23 cellular contexts compared by ENCODE assay signal in genomic region chr15:78319588-78319987, GRCh38. TPM values are rescaled to one million over a fixed set of nuclear protein-coding genes. Genes with fewer than 3 reads are reported as not detected.
"Had no signal": no experiment of that assay in that cellular context is flagged by ENCODE, and none has a peak within 500 bp of the region (broad histone marks: within the 10 kb centered on the region; RNA-seq: fewer than 3 reads in every experiment).

No MANE protein-coding gene starts in this region.

- H3K9ac ChIP-seq: parathyroid adenoma had no signal

- H3K27me3 ChIP-seq: gastrocnemius medialis, right lobe of liver, testis, tibial nerve had no signal

- ATAC-seq: gastrocnemius medialis; mucosa of descending colon; naive thymus-derived CD8-positive, alpha-beta T cell; psoas muscle; right lobe of liver; stimulated activated memory B cell treated with anti-CD40 and anti-IgM and Interleukin-4, amounts not matched to agents 10 μg/mL and 1 μg/mL and 100 μg/mL, for 72 hours had no signal

- H2AFZ ChIP-seq: parathyroid adenoma had no signal

- H3K27ac ChIP-seq: epithelial cell of prostate, esophagus muscularis mucosa, gastrocnemius medialis, left ventricle myocardium inferior, parathyroid adenoma, psoas muscle, right lobe of liver, testis, tibial nerve had no signal

- H3K27ac Mint-ChIP-seq: naive thymus-derived CD8-positive, alpha-beta T cell; stimulated activated memory B cell treated with anti-CD40 and anti-IgM and Interleukin-4, amounts not matched to agents 10 μg/mL and 1 μg/mL and 100 μg/mL, for 72 hours; stimulated activated naive CD8-positive, alpha-beta T cell treated with anti-CD3 and anti-CD28 coated beads, Interleukin-15, Interleukin-2, amounts not matched to agents 100 ng/mL and 50 ng/mL, for 24 hours had no signal

- DNase-seq: central memory CD4-positive, alpha-beta T cell; effector memory CD4-positive, alpha-beta T cell; gastrocnemius medialis; islet precursor cell; left ventricle myocardium inferior; mucosa of descending colon; naive thymus-derived CD8-positive, alpha-beta T cell; psoas muscle; stimulated activated CD4-positive, alpha-beta T cell treated with anti-CD3 and anti-CD28 coated beads, Interleukin-15, amount 100 ng/mL, for 24 hours; stimulated activated CD4-positive, alpha-beta T cell treated with anti-CD3 and anti-CD28 coated beads, Interleukin-1b, Interleukin-23, amount 100 ng/mL, for 48 hours; stimulated activated CD4-positive, alpha-beta T cell treated with anti-CD3 and anti-CD28 coated beads, Interleukin-4, amount 100 ng/mL, for 24 hours; testis had no signal

- H3K36me3 Mint-ChIP-seq: naive thymus-derived CD8-positive, alpha-beta T cell; stimulated activated memory B cell treated with anti-CD40 and anti-IgM and Interleukin-4, amounts not matched to agents 10 μg/mL and 1 μg/mL and 100 μg/mL, for 72 hours had no signal

- H3K9me3 Mint-ChIP-seq: naive thymus-derived CD8-positive, alpha-beta T cell; neural crest cell; stimulated activated memory B cell treated with anti-CD40 and anti-IgM and Interleukin-4, amounts not matched to agents 10 μg/mL and 1 μg/mL and 100 μg/mL, for 72 hours; stimulated activated naive CD8-positive, alpha-beta T cell treated with anti-CD3 and anti-CD28 coated beads, Interleukin-15, Interleukin-2, amounts not matched to agents 100 ng/mL and 50 ng/mL, for 24 hours had no signal

- H3K4me3 ChIP-seq: esophagus muscularis mucosa, gastrocnemius medialis, left ventricle myocardium inferior, lung, mucosa of descending colon, psoas muscle, right lobe of liver, testis, tibial nerve had no signal

- H3K4me3 Mint-ChIP-seq: naive thymus-derived CD8-positive, alpha-beta T cell; neural crest cell; stimulated activated memory B cell treated with anti-CD40 and anti-IgM and Interleukin-4, amounts not matched to agents 10 μg/mL and 1 μg/mL and 100 μg/mL, for 72 hours; stimulated activated naive CD8-positive, alpha-beta T cell treated with anti-CD3 and anti-CD28 coated beads, Interleukin-15, Interleukin-2, amounts not matched to agents 100 ng/mL and 50 ng/mL, for 24 hours had no signal

- H3K9me3 ChIP-seq: esophagus muscularis mucosa, gastrocnemius medialis, left ventricle myocardium inferior, mucosa of descending colon, psoas muscle, right lobe of liver, testis, tibial nerve had no signal

- H3K4me1 Mint-ChIP-seq: naive thymus-derived CD8-positive, alpha-beta T cell; stimulated activated memory B cell treated with anti-CD40 and anti-IgM and Interleukin-4, amounts not matched to agents 10 μg/mL and 1 μg/mL and 100 μg/mL, for 72 hours had no signal

- H3K4me1 ChIP-seq: esophagus muscularis mucosa, gastrocnemius medialis, parathyroid adenoma, psoas muscle, right lobe of liver, testis had no signal

- H3K27me3 Mint-ChIP-seq: stimulated activated naive CD8-positive, alpha-beta T cell treated with anti-CD3 and anti-CD28 coated beads, Interleukin-15, Interleukin-2, amounts not matched to agents 100 ng/mL and 50 ng/mL, for 24 hours had no signal

- H3K36me3 ChIP-seq: esophagus muscularis mucosa, gastrocnemius medialis, left ventricle myocardium inferior, right lobe of liver, tibial nerve had no signal

RNA-seq across cellular contexts. Expression of gene CRABP1, which starts 20.6 kb away (rescaled TPM):
- total RNA-seq: esophagus muscularis mucosa; fibroblast of villous mesenchyme; gastrocnemius medialis; left ventricle myocardium inferior; mesenteric fat pad; naive thymus-derived CD8-positive, alpha-beta T cell; psoas muscle; right lobe of liver had no signal
- polyA plus RNA-seq: lung; naive thymus-derived CD8-positive, alpha-beta T cell had no signal

RNA-seq across cellular contexts. Expression of gene DNAJA4, which starts 55.2 kb away (rescaled TPM):
- total RNA-seq: neural crest cell had no signal
